Comparison of ENCODE assay signal across 1 cellular context in genomic region chr5:154858972-154859950, GRCh38.
A peak's percentile ranks its signal among the peaks of the same experiment; 100 is the strongest.
TF ChIP-seq lines count a peak whose summit lies in the region.

No MANE protein-coding gene starts in this region.

TF ChIP-seq in K562, 482 proteins besides CTCF, POLR2A, EP300 and RAD21 (continued from another document):
- no peak for TF ChIP-seq HNRNPH1 (optimal IDR thresholded peaks at IDR 0.05; ENCODE audit: low read depth, low read length)
- no peak for TF ChIP-seq HOXB6 (CRISPR knock-in tag; IDR thresholded peaks at IDR 0.05; ENCODE audit: borderline replicate concordance)
- TF ChIP-seq NUFIP1 (IDR thresholded peaks at IDR 0.05; ENCODE audit: partially characterized antibody), result peak; percentile 10
- TF ChIP-seq GATAD2B (IDR thresholded peaks at IDR 0.05; ENCODE audit: borderline replicate concordance), result no peak
- TF ChIP-seq BRD4 (IDR thresholded peaks at IDR 0.05), result no peak
- TF ChIP-seq MBD2 (IDR thresholded peaks at IDR 0.05; ENCODE audit: borderline replicate concordance, low read depth), result no peak
- TF ChIP-seq MCM3 (IDR thresholded peaks at IDR 0.05), result no peak
- TF ChIP-seq CXXC5 (CRISPR knock-in tag; IDR thresholded peaks at IDR 0.05), result no peak
- no peak for TF ChIP-seq TAF15 (IDR thresholded peaks at IDR 0.05; ENCODE audit: low read depth, low read length)
- no peak for TF ChIP-seq PATZ1 (CRISPR knock-in tag; IDR thresholded peaks at IDR 0.05; ENCODE audit: borderline replicate concordance)
- TF ChIP-seq ZNF695 (CRISPR knock-in tag; IDR thresholded peaks at IDR 0.05), result no peak
- no peak for TF ChIP-seq ZNF764 (CRISPR knock-in tag; IDR thresholded peaks at IDR 0.05; ENCODE audit: low read depth)
- no peak for TF ChIP-seq FOSL1 (tag; conservative IDR thresholded peaks at IDR 0.05)
- peak; percentile 94 for TF ChIP-seq SPI1 (IDR thresholded peaks at IDR 0.05; ENCODE audit: borderline replicate concordance, low read depth, low read length)
- peak in 1 of 2 experiments; percentile 27 for TF ChIP-seq AFF1 (IDR thresholded peaks at IDR 0.05; ENCODE audit: low read depth in 1 of 2, partially characterized antibody in 2 of 2)
